ENCODE assay signal across 9 cellular contexts in genomic region chr12:106249411-106250135, GRCh38. TPM values are rescaled to one million over a fixed set of nuclear protein-coding genes. Genes with fewer than 3 reads are reported as not detected.
DNase-seq lines count a peak whose midpoint lies in the region; ATAC-seq and TF ChIP-seq lines count a peak whose summit lies in the region.
"Had no signal": no experiment of that assay in that cellular context is flagged by ENCODE, and none has a peak within 500 bp of the region (broad histone marks: within the 10 kb centered on the region; RNA-seq: fewer than 3 reads in every experiment).

No MANE protein-coding gene starts in this region.

- H3K9ac ChIP-seq in IMR-90 (ENCODE audit: low read depth, low read length) = peak overlapping the region; percentile 85; the same call in 1 of the 2 replicates
- no peak overlapping the region for H3K9ac ChIP-seq in iPS-18a (ENCODE audit: low read length)

- no peak overlapping the region for H3K14ac ChIP-seq in IMR-90 (replicated peaks; ENCODE audit: low read depth, low read length)

- H2BK15ac ChIP-seq in IMR-90 (ENCODE audit: low read depth, low read length) = peak overlapping the region; percentile 19; the same call in 1 of the 3 replicates

- peak overlapping the region; percentile 81 for H3K4ac ChIP-seq in IMR-90 (ENCODE audit: low read depth, low read length)

- peak overlapping the region; percentile 20; the same call in 1 of the 2 replicates for H3K23ac ChIP-seq in IMR-90 (ENCODE audit: low read depth, low read length)

- dilution Hi-C loops in IMR-90 (cut with HindIII; ENCODE audit: low sequenced_read_pairs, unreplicated experiment) = no loop called here

- H3K4me3 ChIP-seq in IMR-90 (ENCODE audit: insufficient read depth, low read depth, low read length) (no peak overlapping the region), iPS-18a (ENCODE audit: low read length) (peak overlapping the region; percentile 63), left lung (no peak overlapping the region)

- no peak for DNase-seq in IMR-90
- DNase-seq in effector CD8-positive, alpha-beta T cell (lab: John Stamatoyannopoulos, UW) = no peak
- DNase-seq in left lung = no peak
- no peak for DNase-seq in NCI-H2227 (lab: John Stamatoyannopoulos, UW; ENCODE audit: unreplicated experiment)

- H3K9me3 ChIP-seq in IMR-90 (ENCODE audit: control insufficient read depth, insufficient read depth, low read length) (no peaks in the 10 kb centered on the region), iPS-18a (ENCODE audit: control insufficient read depth, low read depth, low read length) (no peaks in the 10 kb centered on the region), left lung (no peaks in the 10 kb centered on the region)
- H3K9me3 ChIP-seq: SJSA1 had no signal

- no peak for TF ChIP-seq RAD21 in IMR-90 (IDR thresholded peaks at IDR 0.05; ENCODE audit: low read length)

- H3K36me3 ChIP-seq in IMR-90 (ENCODE audit: control insufficient read depth, insufficient read depth, low read length) (peaks cover 3% of the 10 kb centered on the region), iPS-18a (ENCODE audit: control insufficient read depth, low read depth, low read length) (no peaks in the 10 kb centered on the region), left lung (no peaks in the 10 kb centered on the region)

- in situ Hi-C loops in IMR-90 (cut with MboI; ENCODE audit: low sequenced_read_pairs) = loop anchor here (5.0 kb wide), 1 partner anchor 38 kb away; no protein-coding TSS in a partner anchor

- H3K4me1 ChIP-seq in IMR-90 (ENCODE audit: control insufficient read depth, insufficient read depth, low read length) (peaks cover 15% of the 10 kb centered on the region), iPS-18a (ENCODE audit: control insufficient read depth, low read depth, low read length) (peaks cover 11% of the 10 kb centered on the region), left lung (peaks cover 17 to 37% of the 10 kb centered on the region in 2 donors)

- H2AK9ac ChIP-seq in IMR-90 (replicated peaks; ENCODE audit: low read depth, low read length, poor library complexity) = peak overlapping the region; percentile 25

- peaks cover 19% of the 10 kb centered on the region for H4K20me1 ChIP-seq in IMR-90 (ENCODE audit: insufficient read depth, low read length)

- POLR2A ChIA-PET in IMR-90 (lab: Charles Lee; ENCODE audit: unreplicated experiment) = no interaction called here

- H2AFZ ChIP-seq in IMR-90 (replicated peaks; ENCODE audit: low read length, poor library complexity) = peak overlapping the region; percentile 81

- H2BK20ac ChIP-seq in IMR-90 (ENCODE audit: low read depth, low read length) = no peak overlapping the region

- H3K9me1 ChIP-seq in IMR-90 (ENCODE audit: insufficient read depth, low read length) = peaks cover 28% of the 10 kb centered on the region

- no peak overlapping the region for H2BK5ac ChIP-seq in IMR-90 (ENCODE audit: low read depth, low read length, poor library complexity, severe bottlenecking)

- 0 out of 2 replicates have a peak overlapping the region, but pooled peaks have one; percentile 41 for H2AK5ac ChIP-seq in IMR-90 (ENCODE audit: low read depth, low read length)

- H3K4me2 ChIP-seq in IMR-90 (ENCODE audit: low read depth, low read length) = peak overlapping the region; percentile 94; the same call in 1 of the 2 replicates

- no peak for TF ChIP-seq POLR2A in IMR-90 (IDR thresholded peaks at IDR 0.05; ENCODE audit: low read depth, low read length)

- no peak overlapping the region for H3K18ac ChIP-seq in IMR-90 (ENCODE audit: low read depth, low read length)

- ATAC-seq in GM18519 (IDR thresholded peaks at IDR 0.05; ENCODE audit: low FRiP score, unreplicated experiment) (peak; percentile 67), GM21528 (IDR thresholded peaks at IDR 0.05; ENCODE audit: low FRiP score, unreplicated experiment) (peak; percentile 72), IMR-90 (ENCODE audit: low read depth) (no peak), left lung (no peak), esophagus mucosa (no peak)

- BruUV-seq in IMR-90 (replicated peaks; lab: Mats Ljungman, UMichigan) = no TSS peak

- H4K91ac ChIP-seq in IMR-90 (ENCODE audit: insufficient read depth, low read depth, low read length) = 0 out of 2 replicates have a peak overlapping the region, but pooled peaks have one; percentile 23

- H3K27me3 ChIP-seq in IMR-90 (ENCODE audit: control insufficient read depth, insufficient read depth, low read length) = no peaks in the 10 kb centered on the region
- no peaks in the 10 kb centered on the region for H3K27me3 ChIP-seq in iPS-18a (ENCODE audit: control insufficient read depth, insufficient read depth, low read length)
- H3K27me3 ChIP-seq in left lung = no peaks in the 10 kb centered on the region
- H3K27me3 ChIP-seq: SJSA1 had no signal

- CTCF ChIA-PET in IMR-90 (lab: Yijun Ruan, JAX) = no interaction called here

- H3K27ac ChIP-seq in IMR-90 (ENCODE audit: insufficient read depth, low read length) (no peak overlapping the region), iPS-18a (ENCODE audit: low read length) (no peak overlapping the region), left lung (peak overlapping the region in 1 of 2 donors; percentile 99)

- no peak overlapping the region for H4K5ac ChIP-seq in IMR-90 (ENCODE audit: low read depth, low read length)

- intact Hi-C loops in IMR-90 (cut with micrococcal nuclease) (loop anchor here (2.0 to 5.0 kb wide), 3 partner anchors 38 to 107 kb away; partner anchors contain the start of gene POLR3B), left lung (cut with DNase I) (no loop called here)

- TF ChIP-seq CTCF in IMR-90 (conservative IDR thresholded peaks at IDR 0.05; ENCODE audit: low read depth, low read length) (no peak), left lung (IDR thresholded peaks at IDR 0.05) (no peak)

- 100% methylated on average over 1 of the region's 5 CpGs; no CpG with 5 or more reads in 1 of the 2 experiments for WGBS in IMR-90 (ENCODE audit: extremely low coverage in 2 of 2, insufficient read length in 1 of 2), 2 experiments

- H4K8ac ChIP-seq in IMR-90 (ENCODE audit: low read depth in 2 of 2, low read length in 2 of 2) = peak overlapping the region in 1 of 2 experiments; percentile 70; a peak in 1 of 4 replicates

- no peak overlapping the region for H2BK120ac ChIP-seq in IMR-90 (ENCODE audit: low read depth, low read length)

- H3K79me1 ChIP-seq in IMR-90 (ENCODE audit: low read depth in 1 of 2, low read length in 2 of 2) = peaks cover 3 to 27% of the 10 kb centered on the region in 2 experiments; a peak in 3 of 4 replicates

- no peak overlapping the region for H3K56ac ChIP-seq in IMR-90 (ENCODE audit: extremely low read depth, insufficient read depth, low read length)

TF ChIP-seq in IMR-90, 13 proteins besides CTCF, POLR2A, EP300 and RAD21:
- TF ChIP-seq MAZ (IDR thresholded peaks at IDR 0.05; ENCODE audit: borderline replicate concordance, low read depth, low read length) (no peak), SMC3 (IDR thresholded peaks at IDR 0.05; ENCODE audit: low read depth, low read length) (no peak), BHLHE40 (IDR thresholded peaks at IDR 0.05; ENCODE audit: low read depth, low read length) (no peak), CHD1 (IDR thresholded peaks at IDR 0.05; ENCODE audit: low read depth, low read length) (no peak), MAFK (IDR thresholded peaks at IDR 0.05; ENCODE audit: low read depth, low read length) (no peak), USF2 (IDR thresholded peaks at IDR 0.05; ENCODE audit: low read depth, low read length) (no peak), ELK1 (IDR thresholded peaks at IDR 0.05; ENCODE audit: borderline replicate concordance, low read depth, low read length) (no peak), CEBPB (IDR thresholded peaks at IDR 0.05; ENCODE audit: low read depth, low read length) (no peak), MXI1 (IDR thresholded peaks at IDR 0.05; ENCODE audit: borderline replicate concordance, low read depth, low read length) (no peak), FOS (IDR thresholded peaks at IDR 0.05; ENCODE audit: low read depth, low read length) (no peak), RCOR1 (IDR thresholded peaks at IDR 0.05; ENCODE audit: insufficient replicate concordance, low read length) (no peak), RFX5 (IDR thresholded peaks at IDR 0.05; ENCODE audit: low read depth, low read length) (no peak), NFE2L2 (IDR thresholded peaks at IDR 0.05; ENCODE audit: low read depth, low read length) (no peak)

RNA-seq across cellular contexts. Expression of gene CKAP4, which starts 1.8 kb away (rescaled TPM):
- total RNA-seq in IMR-90 (2012; rRNA removed) (94.5 and 113 TPM in 2 replicates), left lung (100 to 1,000 TPM in 1 of 2 donors, 10 to 100 TPM in 1; 86.0 to 111 TPM), esophagus mucosa (87.3 TPM)
- polyA plus RNA-seq in IMR-90 (2012; rRNA removed) = 282 and 297 TPM in 2 replicates
- 164 and 189 TPM in 2 replicates for polyA plus RNA-seq in IMR-90 (2012; cell fraction: cytosol; rRNA removed)
- 79.4 and 107 TPM in 2 replicates for polyA plus RNA-seq in IMR-90 (2012; cell fraction: nucleus; rRNA removed; ENCODE audit: low replicate concordance)

RNA-seq across cellular contexts. Expression of gene TCP11L2, which starts 53.0 kb away (rescaled TPM):
- total RNA-seq in IMR-90 (2012; rRNA removed) (26.4 and 32.8 TPM in 2 replicates), left lung (10 to 100 TPM; 27.7 to 49.5 TPM), esophagus mucosa (35.3 TPM)
- 6.0 and 7.3 TPM in 2 replicates for polyA plus RNA-seq in IMR-90 (2012; rRNA removed)
- 2.3 and 3.3 TPM in 2 replicates for polyA plus RNA-seq in IMR-90 (2012; cell fraction: cytosol; rRNA removed)
- polyA plus RNA-seq in IMR-90 (2012; cell fraction: nucleus; rRNA removed; ENCODE audit: low replicate concordance) = 3.4 and 22.1 TPM in 2 replicates

Comparison
In these comparisons a context has a peak if more than half of its experiments do, and no peak if none do; other contexts are left out.
1. ATAC-seq: peak in GM18519 (single experiment) and GM21528 (single experiment); none in IMR-90 (single experiment), left lung (single experiment) and esophagus mucosa (single experiment).